In genomic region chr1:212669102-212669501, GRCh38 we compare ENCODE assay signal across 8 cellular contexts. TPM values are rescaled to one million over a fixed set of nuclear protein-coding genes. Genes with fewer than 3 reads are reported as not detected.
DNase-seq lines count a peak whose midpoint lies in the region; ATAC-seq and TF ChIP-seq lines count a peak whose summit lies in the region.

No MANE protein-coding gene starts in this region.

- H3K4me1 ChIP-seq in ascending aorta: peaks cover 0 to 9% of the 10 kb centered on the region in 2 donors

- no peaks in the 10 kb centered on the region for H3K9me3 ChIP-seq in MG63
- H3K9me3 ChIP-seq in ascending aorta: no peaks in the 10 kb centered on the region

- peak; percentile 54 for DNase-seq in 8988T
- peak; percentile 86 for DNase-seq in OCI-M1 (lab: John Stamatoyannopoulos, UW)
- no peak for DNase-seq in fibroblast of the aortic adventitia (ENCODE audit: low read depth)
- DNase-seq in MG63: no peak
- DNase-seq in ascending aorta (ENCODE audit: low spot score in 2 of 2): no peak
- no peak for DNase-seq in SHP77 treated with DMSO at 0.1 percent for 48 hours (lab: John Stamatoyannopoulos, UW)

- H3K4me3 ChIP-seq in fibroblast of the aortic adventitia (ENCODE audit: low read depth, low read length) (no peak overlapping the region), MG63 (no peak overlapping the region), ascending aorta (no peak overlapping the region)

- intact Hi-C loops in ascending aorta (cut with DNase I): loop anchor here (5.0 kb wide), 1 partner anchor 328 kb away; no protein-coding TSS in a partner anchor

- TF ChIP-seq CTCF in GM12872 (IDR thresholded peaks at IDR 0.05; ENCODE audit: insufficient read depth, low read depth, low read length): peak; percentile 47; the same call in 2 of the 3 replicates
- TF ChIP-seq CTCF in fibroblast of the aortic adventitia (IDR thresholded peaks at IDR 0.05; ENCODE audit: insufficient read depth, low read length): peak; percentile 8
- TF ChIP-seq CTCF in ascending aorta (IDR thresholded peaks at IDR 0.05): no peak

- H3K27ac ChIP-seq in ascending aorta: no peak overlapping the region

- H3K36me3 ChIP-seq in MG63 (no peaks in the 10 kb centered on the region), ascending aorta (no peaks in the 10 kb centered on the region)

- no peaks in the 10 kb centered on the region for H3K27me3 ChIP-seq in MG63
- H3K27me3 ChIP-seq in ascending aorta: no peaks in the 10 kb centered on the region

- ATAC-seq in GM21423 (IDR thresholded peaks at IDR 0.05; ENCODE audit: unreplicated experiment): no peak

RNA-seq across cellular contexts. Expression of gene BATF3, which starts 30.5 kb away (rescaled TPM):
- total RNA-seq in fibroblast of the aortic adventitia (ENCODE audit: low replicate concordance) (4.8 TPM in 1 of 2 replicates, not detected in the other), ascending aorta (18.4 TPM)
- 2.3 and 3.2 TPM in 2 replicates for total RNA-seq in MG63 (2014; rRNA removed; shearing (Covaris generic); ENCODE audit: low replicate concordance)

Comparison
In these comparisons a context has a peak if more than half of its experiments do, and no peak if none do; other contexts are left out.
1. DNase-seq: peak in 8988T (single experiment) and OCI-M1 (single experiment); none in fibroblast of the aortic adventitia (single experiment), MG63 (single experiment), ascending aorta (0 of 2) and SHP77 treated with DMSO at 0.1 percent for 48 hours (single experiment).
2. CTCF ChIP-seq: peak in GM12872 (single experiment) and fibroblast of the aortic adventitia (single experiment); none in ascending aorta (0 of 3).